25 cellular contexts compared by ENCODE assay signal in the genomic region with DNA sequence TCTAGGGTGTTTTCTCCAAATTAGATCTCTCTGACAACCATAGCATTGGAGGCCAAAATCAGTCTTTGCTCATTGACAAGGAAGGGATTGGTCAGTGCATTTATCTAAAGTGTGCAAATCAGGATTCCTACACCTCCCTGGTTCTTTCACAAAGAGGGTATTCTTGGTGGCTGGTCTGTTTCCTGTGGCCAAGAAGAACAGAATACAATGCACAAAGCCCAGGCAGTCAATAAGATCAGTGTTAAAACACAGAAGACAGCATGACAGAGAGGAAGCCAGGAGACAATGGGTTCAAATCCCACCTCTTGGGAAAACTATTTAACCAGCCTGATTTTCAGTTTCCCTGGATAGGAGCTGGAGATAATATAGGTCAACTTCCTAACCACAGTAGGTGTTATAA.
"Had no signal": no experiment of that assay in that cellular context is flagged by ENCODE, and none has a peak within 500 bp of the region (broad histone marks: within the 10 kb centered on the region; RNA-seq: fewer than 3 reads in every experiment).

No MANE protein-coding gene starts in this region.

- H3K79me2 ChIP-seq: parathyroid adenoma had no signal

- FAIRE-seq: kidney, small intestine, urothelium cell line had no signal

- ATAC-seq: gastrocnemius medialis; left lobe of liver; naive thymus-derived CD8-positive, alpha-beta T cell; psoas muscle; right cardiac atrium; stimulated activated naive B cell treated with anti-CD40 and anti-IgM and Interleukin-4, amounts not matched to agents 10 μg/mL and 1 μg/mL and 100 μg/mL, for 72 hours had no signal

- H3K4me1 ChIP-seq: gastrocnemius medialis, parathyroid adenoma, psoas muscle, tibial nerve, upper lobe of left lung had no signal

- H3K9ac ChIP-seq: parathyroid adenoma had no signal

- H3K9me3 ChIP-seq: gastrocnemius medialis, neutrophil, psoas muscle, thoracic aorta, tibial nerve, upper lobe of left lung had no signal

- H3K27ac ChIP-seq: dorsolateral prefrontal cortex, gastrocnemius medialis, neutrophil, parathyroid adenoma, psoas muscle, thoracic aorta, tibial nerve, upper lobe of left lung had no signal

- DNase-seq: caudate nucleus; cerebellar nuclear complex; cortex of kidney; dorsolateral prefrontal cortex; effector CD8-positive, alpha-beta T cell; gastrocnemius medialis; head of caudate nucleus; kidney; mesenchymal stem cell; naive thymus-derived CD8-positive, alpha-beta T cell; nephron progenitor cell; psoas muscle; right cardiac atrium; small intestine; stimulated activated CD4-positive, alpha-beta T cell treated with anti-CD3 and anti-CD28 coated beads, Interleukin-15, amount 100 ng/mL, for 24 hours; stimulated activated CD4-positive, alpha-beta T cell treated with anti-CD3 and anti-CD28 coated beads, Interleukin-2, amount 100 ng/mL, for 48 hours; stimulated activated naive B cell treated with anti-CD40 and anti-IgM and Interleukin-4, amounts not matched to agents 10 μg/mL and 1 μg/mL and 100 μg/mL, for 72 hours; upper lobe of left lung had no signal

- H2AFZ ChIP-seq: parathyroid adenoma had no signal

- H3K4me3 ChIP-seq: dorsolateral prefrontal cortex, gastrocnemius medialis, lung, psoas muscle, thoracic aorta, tibial nerve, upper lobe of left lung had no signal

- H3K27me3 ChIP-seq: dorsolateral prefrontal cortex, gastrocnemius medialis, neutrophil, tibial nerve, upper lobe of left lung had no signal

- H3K36me3 ChIP-seq: gastrocnemius medialis, neutrophil, thoracic aorta, tibial nerve, upper lobe of left lung had no signal
